In the genomic region with DNA sequence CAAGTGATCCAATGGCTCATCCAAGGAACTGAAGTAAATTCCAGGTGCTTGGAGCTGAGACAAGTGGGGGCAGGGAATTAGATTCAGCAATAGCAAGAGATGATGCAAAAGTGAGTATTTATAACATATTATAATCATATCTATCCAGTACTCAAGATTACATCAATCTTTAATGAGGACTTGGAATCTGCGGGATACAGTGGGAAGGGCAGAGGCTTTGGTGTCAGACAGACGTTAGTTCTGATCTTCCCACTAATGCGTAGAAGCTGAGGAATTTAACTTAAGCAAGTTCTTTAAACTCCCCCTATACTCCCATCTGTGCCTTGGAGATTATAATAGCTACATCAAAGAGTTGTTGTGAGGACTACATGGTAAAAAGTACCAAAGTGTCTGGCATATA, we compare ENCODE assay signal across 30 cellular contexts.
"Had no signal": no experiment of that assay in that cellular context is flagged by ENCODE, and none has a peak within 500 bp of the region (broad histone marks: within the 10 kb centered on the region; RNA-seq: fewer than 3 reads in every experiment).

No MANE protein-coding gene starts in this region.

- H3K27me3 Mint-ChIP-seq: natural killer cell treated with Interleukin-12 subunit alpha and Interleukin-12 subunit beta and Interleukin-15 and Interleukin-18, amount 100 ng/mL, for 72 hours; progenitor cell of endocrine pancreas; stimulated activated naive B cell treated with anti-CD40 and anti-IgM and Interleukin-4, amounts not matched to agents 10 μg/mL and 1 μg/mL and 100 μg/mL, for 72 hours; stimulated activated naive CD8-positive, alpha-beta T cell treated with anti-CD3 and anti-CD28 coated beads, Interleukin-15, Interleukin-2, amounts not matched to agents 100 ng/mL and 50 ng/mL, for 24 hours had no signal

- H3K4me1 ChIP-seq: parathyroid adenoma, psoas muscle, right lobe of liver, sigmoid colon, stomach, suprapubic skin, testis, tibial nerve, upper lobe of left lung, vagina had no signal

- DNase-seq: naive thymus-derived CD8-positive, alpha-beta T cell; nephron progenitor cell; nucleus accumbens; ovary; posterior cingulate gyrus; psoas muscle; right cardiac atrium; right lobe of liver; sigmoid colon; small intestine; stimulated activated CD4-positive, alpha-beta T cell treated with anti-CD3 and anti-CD28 coated beads, Interleukin-15, amount 100 ng/mL, for 24 hours; stimulated activated CD4-positive, alpha-beta T cell treated with anti-CD3 and anti-CD28 coated beads, Interleukin-2, amount 100 ng/mL, for 24 hours; stimulated activated CD4-positive, alpha-beta T cell treated with anti-CD3 and anti-CD28 coated beads, Interleukin-2, amount 100 ng/mL, for 48 hours; stimulated activated CD4-positive, alpha-beta T cell treated with anti-CD3 and anti-CD28 coated beads, Interleukin-4, amount 100 ng/mL, for 24 hours; stimulated activated naive B cell treated with anti-CD40 and anti-IgM and Interleukin-4, amounts not matched to agents 10 μg/mL and 1 μg/mL and 100 μg/mL, for 72 hours; stimulated activated naive CD4-positive, alpha-beta T cell treated with Interleukin-2 at 50 U/mL for 16 hours; stomach; testis; trophoblast cell; upper lobe of left lung had no signal

- H3K27ac ChIP-seq: neutrophil, ovary, parathyroid adenoma, psoas muscle, right lobe of liver, sigmoid colon, stomach, suprapubic skin, testis, tibial nerve, upper lobe of left lung, vagina had no signal

- H3K9ac ChIP-seq: parathyroid adenoma had no signal

- H3K9me3 ChIP-seq: neutrophil, ovary, psoas muscle, right lobe of liver, sigmoid colon, stomach, suprapubic skin, testis, tibial nerve, upper lobe of left lung, vagina had no signal

- H3K9me3 Mint-ChIP-seq: nephron progenitor cell; stimulated activated effector memory CD8-positive, alpha-beta T cell treated with anti-CD3 and anti-CD28 coated beads, Interleukin-12 subunit alpha, Interleukin-12 subunit beta, amount 100 ng/mL, for 72 hours; stimulated activated naive B cell treated with anti-CD40 and anti-IgM and Interleukin-4, amounts not matched to agents 10 μg/mL and 1 μg/mL and 100 μg/mL, for 72 hours; stimulated activated naive CD8-positive, alpha-beta T cell treated with anti-CD3 and anti-CD28 coated beads, Interleukin-15, Interleukin-2, amounts not matched to agents 100 ng/mL and 50 ng/mL, for 24 hours had no signal

- H3K27me3 ChIP-seq: neutrophil, ovary, right lobe of liver, sigmoid colon, stomach, suprapubic skin, testis, tibial nerve, upper lobe of left lung, vagina had no signal

- H3K27ac Mint-ChIP-seq: naive thymus-derived CD8-positive, alpha-beta T cell; natural killer cell treated with Interleukin-12 subunit alpha and Interleukin-12 subunit beta and Interleukin-15 and Interleukin-18, amount 100 ng/mL, for 72 hours; nephron progenitor cell; progenitor cell of endocrine pancreas; stimulated activated effector memory CD8-positive, alpha-beta T cell treated with anti-CD3 and anti-CD28 coated beads, Interleukin-12 subunit alpha, Interleukin-12 subunit beta, amount 100 ng/mL, for 72 hours; stimulated activated naive B cell treated with anti-CD40 and anti-IgM and Interleukin-4, amounts not matched to agents 10 μg/mL and 1 μg/mL and 100 μg/mL, for 72 hours; stimulated activated naive CD8-positive, alpha-beta T cell treated with anti-CD3 and anti-CD28 coated beads, Interleukin-15, Interleukin-2, amounts not matched to agents 100 ng/mL and 50 ng/mL, for 24 hours had no signal

- H2AFZ ChIP-seq: parathyroid adenoma had no signal

- H3K36me3 Mint-ChIP-seq: naive thymus-derived CD8-positive, alpha-beta T cell; natural killer cell treated with Interleukin-12 subunit alpha and Interleukin-12 subunit beta and Interleukin-15 and Interleukin-18, amount 100 ng/mL, for 72 hours; stimulated activated effector memory CD8-positive, alpha-beta T cell treated with anti-CD3 and anti-CD28 coated beads, Interleukin-12 subunit alpha, Interleukin-12 subunit beta, amount 100 ng/mL, for 72 hours; stimulated activated naive B cell treated with anti-CD40 and anti-IgM and Interleukin-4, amounts not matched to agents 10 μg/mL and 1 μg/mL and 100 μg/mL, for 72 hours had no signal

- H3K79me2 ChIP-seq: parathyroid adenoma had no signal

- H3K4me1 Mint-ChIP-seq: naive thymus-derived CD8-positive, alpha-beta T cell; nephron progenitor cell; neural crest cell; stimulated activated effector memory CD8-positive, alpha-beta T cell treated with anti-CD3 and anti-CD28 coated beads, Interleukin-12 subunit alpha, Interleukin-12 subunit beta, amount 100 ng/mL, for 72 hours; stimulated activated naive B cell treated with anti-CD40 and anti-IgM and Interleukin-4, amounts not matched to agents 10 μg/mL and 1 μg/mL and 100 μg/mL, for 72 hours had no signal

- H3K4me3 ChIP-seq: ovary, psoas muscle, right lobe of liver, sigmoid colon, stomach, suprapubic skin, testis, tibial nerve, upper lobe of left lung, vagina had no signal

- H3K4me3 Mint-ChIP-seq: naive thymus-derived CD8-positive, alpha-beta T cell; natural killer cell treated with Interleukin-12 subunit alpha and Interleukin-12 subunit beta and Interleukin-15 and Interleukin-18, amount 100 ng/mL, for 72 hours; nephron progenitor cell; neural crest cell; stimulated activated effector memory CD8-positive, alpha-beta T cell treated with anti-CD3 and anti-CD28 coated beads, Interleukin-12 subunit alpha, Interleukin-12 subunit beta, amount 100 ng/mL, for 72 hours; stimulated activated naive B cell treated with anti-CD40 and anti-IgM and Interleukin-4, amounts not matched to agents 10 μg/mL and 1 μg/mL and 100 μg/mL, for 72 hours; stimulated activated naive CD8-positive, alpha-beta T cell treated with anti-CD3 and anti-CD28 coated beads, Interleukin-15, Interleukin-2, amounts not matched to agents 100 ng/mL and 50 ng/mL, for 24 hours had no signal

- H3K36me3 ChIP-seq: neutrophil, ovary, right lobe of liver, sigmoid colon, stomach, suprapubic skin, tibial nerve, upper lobe of left lung, vagina had no signal
